Comparison of ENCODE assay signal across 8 cellular contexts in the genomic region with DNA sequence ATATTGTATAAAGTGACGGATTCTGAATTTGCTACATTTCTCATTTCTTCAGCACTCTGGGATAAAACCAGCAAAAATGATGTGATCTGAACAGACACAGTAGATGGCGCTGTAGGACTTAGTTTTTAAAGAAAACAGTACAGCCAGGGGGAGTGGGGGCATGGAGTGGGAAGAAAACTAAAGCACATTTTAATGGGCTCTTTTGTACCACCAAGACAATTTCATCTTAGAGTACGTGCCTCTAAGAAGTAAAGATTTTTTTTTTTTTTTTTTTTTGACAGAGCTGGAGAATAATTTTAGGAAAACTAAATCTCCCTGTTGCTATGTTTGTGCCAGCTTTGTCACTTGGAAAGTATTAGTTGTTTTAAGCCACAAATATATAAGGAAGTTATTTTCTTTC.
DNase-seq lines count a peak whose midpoint lies in the region; ATAC-seq and TF ChIP-seq lines count a peak whose summit lies in the region.

No MANE protein-coding gene starts in this region.

- no peaks in the 10 kb centered on the region for H3K9me3 ChIP-seq in cardiac muscle cell (ENCODE audit: low read depth)

- no peaks in the 10 kb centered on the region for H3K36me3 ChIP-seq in cardiac muscle cell

- peak; percentile 92 for DNase-seq in DMS 273 (lab: John Stamatoyannopoulos, UW; ENCODE audit: unreplicated experiment)
- DNase-seq in HuH-7.5 (ENCODE audit: low spot score) = peak; percentile 25
- peak; percentile 27 for DNase-seq in NOMO-1 treated with dmso at 0.1 percent for 144 hours (lab: John Stamatoyannopoulos, UW; ENCODE audit: unreplicated experiment)
- DNase-seq in activated naive CD4-positive, alpha-beta T cell treated with anti-CD3 and anti-CD28 coated beads for 36 hours = peak; percentile 65
- peak; percentile 87 to 95 for DNase-seq in cardiac muscle cell (ENCODE audit: low read depth in 1 of 2, low spot score in 1 of 2)
- DNase-seq in pulmonary artery endothelial cell (ENCODE audit: low read depth, low spot score) = peak; percentile 59

- CTCF ChIA-PET in activated naive CD4-positive, alpha-beta T cell treated with anti-CD3 and anti-CD28 coated beads for 36 hours (lab: Charles Lee) = interaction anchor here (0.5 to 2.0 kb wide), 21 partner anchors 10 to 1092 kb away, joined by 3 to 14 read pairs (median 4); no protein-coding TSS in a partner anchor

- peaks cover 19% of the 10 kb centered on the region for H3K4me1 ChIP-seq in cardiac muscle cell (ENCODE audit: low read depth)

- no peak for ATAC-seq in HG03378 (IDR thresholded peaks at IDR 0.05; ENCODE audit: unreplicated experiment)
- no peak for ATAC-seq in GM21786 (IDR thresholded peaks at IDR 0.05; ENCODE audit: unreplicated experiment)

- no peaks in the 10 kb centered on the region for H3K27me3 Mint-ChIP-seq in activated naive CD4-positive, alpha-beta T cell treated with anti-CD3 and anti-CD28 coated beads for 36 hours (ENCODE audit: low read depth)

- H3K4me3 Mint-ChIP-seq in activated naive CD4-positive, alpha-beta T cell treated with anti-CD3 and anti-CD28 coated beads for 36 hours = no peak overlapping the region

- H3K27ac Mint-ChIP-seq in activated naive CD4-positive, alpha-beta T cell treated with anti-CD3 and anti-CD28 coated beads for 36 hours = no peak overlapping the region

- no peaks in the 10 kb centered on the region for H3K4me1 Mint-ChIP-seq in activated naive CD4-positive, alpha-beta T cell treated with anti-CD3 and anti-CD28 coated beads for 36 hours (ENCODE audit: low read depth)

- peak; percentile 61 for TF ChIP-seq CTCF in cardiac muscle cell (IDR thresholded peaks at IDR 0.05; ENCODE audit: low read depth, low read length)

- H3K9me3 Mint-ChIP-seq in activated naive CD4-positive, alpha-beta T cell treated with anti-CD3 and anti-CD28 coated beads for 36 hours = no peaks in the 10 kb centered on the region

- H3K4me3 ChIP-seq in cardiac muscle cell = no peak overlapping the region

- no peaks in the 10 kb centered on the region for H3K36me3 Mint-ChIP-seq in activated naive CD4-positive, alpha-beta T cell treated with anti-CD3 and anti-CD28 coated beads for 36 hours (ENCODE audit: low read depth)

- H3K27me3 ChIP-seq in cardiac muscle cell = no peaks in the 10 kb centered on the region

- intact Hi-C loops in activated naive CD4-positive, alpha-beta T cell treated with anti-CD3 and anti-CD28 coated beads for 36 hours (cut with micrococcal nuclease) = loop anchor here (5.0 kb wide), 2 partner anchors 288 to 898 kb away; no protein-coding TSS in a partner anchor

- no peak overlapping the region for H3K27ac ChIP-seq in cardiac muscle cell

Comparison
In these comparisons a context has a peak if more than half of its experiments do, and no peak if none do; other contexts are left out.
1. DNase-seq: peak in every context shown above with its lines; median percentile 92 in DMS 273; 91 in cardiac muscle cell; 65 in activated naive CD4-positive, alpha-beta T cell treated with anti-CD3 and anti-CD28 coated beads for 36 hours; 59 in pulmonary artery endothelial cell; 27 in NOMO-1 treated with dmso at 0.1 percent for 144 hours; 25 in HuH-7.5.